Comparison of ENCODE assay signal across 8 cellular contexts in genomic region chr20:46400828-46401477, GRCh38. TPM values are rescaled to one million over a fixed set of nuclear protein-coding genes. Genes with fewer than 3 reads are reported as not detected.
DNase-seq lines count a peak whose midpoint lies in the region; ATAC-seq and TF ChIP-seq lines count a peak whose summit lies in the region.

No MANE protein-coding gene starts in this region.

- H3K27me3 ChIP-seq in WERI-Rb-1 (ENCODE audit: insufficient read depth, low read depth, severe bottlenecking) = no peaks in the 10 kb centered on the region
- H3K27me3 ChIP-seq in fibroblast of lung (ENCODE audit: control insufficient read depth, insufficient read depth, low read length) = no peaks in the 10 kb centered on the region
- no peaks in the 10 kb centered on the region for H3K27me3 ChIP-seq in skeletal muscle satellite cell (ENCODE audit: control insufficient read depth, insufficient read depth, low read length)

- H3K4me2 ChIP-seq in fibroblast of lung (ENCODE audit: extremely low read depth, insufficient read depth, low read length) = peak overlapping the region; percentile 86
- H3K4me2 ChIP-seq in skeletal muscle satellite cell (ENCODE audit: low read length) = peak overlapping the region; percentile 75

- in situ Hi-C loops in ACHN (cut with HindIII; ENCODE audit: low pct_ligation_motif_present, low pct_unique_long_range_greater_than_20kb, low sequenced_read_pairs) = no loop called here

- H3K4me3 ChIP-seq in WERI-Rb-1 (ENCODE audit: low read depth, low read length) (peak overlapping the region; percentile 21), fibroblast of lung (replicated peaks in 1 of 4; ENCODE audit: control extremely low read depth in 1 of 4, insufficient read depth in 1 of 4, low read depth in 3 of 4, low read length in 4 of 4) (peak overlapping the region in 2 of 4 experiments; percentile 42 to 43), skeletal muscle satellite cell (ENCODE audit: low read length) (peak overlapping the region; percentile 53)

- H3K4me1 ChIP-seq in fibroblast of lung (ENCODE audit: control insufficient read depth, extremely low read depth, insufficient read depth, low read length) (peaks cover 17% of the 10 kb centered on the region), skeletal muscle satellite cell (ENCODE audit: control insufficient read depth, insufficient read depth, low read length) (peaks cover 33% of the 10 kb centered on the region)

- DNase-seq in SIG-M5 treated with dmso at 0.1 percent for 504 hours (lab: John Stamatoyannopoulos, UW; ENCODE audit: unreplicated experiment) (peak; percentile 44), SIG-M5 (lab: John Stamatoyannopoulos, UW) (no peak), WERI-Rb-1 (peak; percentile 20), fibroblast of lung (ENCODE audit: low read depth in 2 of 2) (peak; percentile 48 to 67), superior temporal gyrus (ENCODE audit: extremely low spot score) (no peak), ACHN (no peak)

- ATAC-seq in HG02852 (IDR thresholded peaks at IDR 0.05; ENCODE audit: unreplicated experiment) = no peak

- H4K20me1 ChIP-seq in fibroblast of lung (ENCODE audit: control insufficient read depth, extremely low read depth, insufficient read depth, low read length) = no peaks in the 10 kb centered on the region

- TF ChIP-seq CTCF in WERI-Rb-1 (IDR thresholded peaks at IDR 0.05; ENCODE audit: low read depth, low read length) (no peak), fibroblast of lung (conservative IDR thresholded peaks at IDR 0.05 in 1 of 2, IDR thresholded peaks at IDR 0.05 in 1 of 2; ENCODE audit: low read depth in 1 of 2, low read length in 2 of 2) (no peak)

- no peak overlapping the region for H2AFZ ChIP-seq in fibroblast of lung (ENCODE audit: low read length)

- H3K27ac ChIP-seq in WERI-Rb-1 (peak overlapping the region; percentile 71), fibroblast of lung (ENCODE audit: insufficient read depth, low read length) (peak overlapping the region; percentile 55)

- no peak overlapping the region for H3K9ac ChIP-seq in fibroblast of lung (ENCODE audit: insufficient read depth, low read length)
- peak overlapping the region; percentile 59 for H3K9ac ChIP-seq in skeletal muscle satellite cell (ENCODE audit: low read depth, low read length)

- H3K79me2 ChIP-seq in fibroblast of lung (ENCODE audit: control insufficient read depth, insufficient read depth, low read length) = peaks cover 46% of the 10 kb centered on the region

- no peaks in the 10 kb centered on the region for H3K9me3 ChIP-seq in WERI-Rb-1 (ENCODE audit: severe bottlenecking)
- H3K9me3 ChIP-seq in fibroblast of lung (ENCODE audit: control insufficient read depth, insufficient read depth, low read depth, low read length) = no peaks in the 10 kb centered on the region
- H3K9me3 ChIP-seq in skeletal muscle satellite cell (replicated peaks; ENCODE audit: low read length) = no peaks in the 10 kb centered on the region

- H3K36me3 ChIP-seq in WERI-Rb-1 = peaks cover 32% of the 10 kb centered on the region
- no peaks in the 10 kb centered on the region for H3K36me3 ChIP-seq in fibroblast of lung (ENCODE audit: control insufficient read depth, insufficient read depth, low read length)
- peaks cover 9% of the 10 kb centered on the region for H3K36me3 ChIP-seq in skeletal muscle satellite cell (ENCODE audit: insufficient read depth, low read length)

RNA-seq across cellular contexts. Expression of gene ELMO2, which starts 5.5 kb away (rescaled TPM):
- 36.2 and 43.8 TPM in 2 replicates for total RNA-seq in fibroblast of lung
- polyA plus RNA-seq in fibroblast of lung = 33.7 and 36.9 TPM in 2 replicates
- 26.3 and 28.4 TPM in 2 replicates for polyA plus RNA-seq in fibroblast of lung (2012)
- 76.3 and 87.8 TPM in 2 replicates for polyA minus RNA-seq in fibroblast of lung (ENCODE audit: low replicate concordance)
- total RNA-seq in skeletal muscle satellite cell (2012; rRNA removed) = 33.5 and 36.7 TPM in 2 replicates

Comparison
In these comparisons a context has a peak if more than half of its experiments do, and no peak if none do; other contexts are left out.
1. DNase-seq: peak in SIG-M5 treated with dmso at 0.1 percent for 504 hours (single experiment), WERI-Rb-1 (single experiment) and fibroblast of lung (2 of 2); none in SIG-M5 (single experiment), superior temporal gyrus (single experiment) and ACHN (single experiment).